ENCODE assay signal across 11 cellular contexts in genomic region chr19:18606281-18607221, GRCh38. TPM values are rescaled to one million over a fixed set of nuclear protein-coding genes. Genes with fewer than 3 reads are reported as not detected.
DNase-seq lines count a peak whose midpoint lies in the region; ATAC-seq, FAIRE-seq and TF ChIP-seq lines count a peak whose summit lies in the region.
"Had no signal": no experiment of that assay in that cellular context is flagged by ENCODE, and none has a peak within 500 bp of the region (broad histone marks: within the 10 kb centered on the region; RNA-seq: fewer than 3 reads in every experiment).

TSS of gene CRLF1 (minus strand) at chr19:18606799. CDS start at chr19:18606656, 143 bp downstream.

- no TSS peak for BruUV-seq in HepG2 (replicated peaks; lab: Mats Ljungman, UMichigan)

- WGBS in HepG2 (ENCODE audit: low lambda C conversion rate): 0% methylated on average over 5 of the region's 116 CpGs
- WGBS in right lobe of liver (ENCODE audit: insufficient coverage, low coverage, low lambda C conversion rate, missing lambda C conversion rate): 2% methylated on average over 13 of the region's 116 CpGs
- WGBS in H1 (ENCODE audit: extremely low coverage in 1 of 2, insufficient coverage in 1 of 2, insufficient read length in 1 of 2, insufficient replicate concordance in 2 of 2, low coverage in 1 of 2, low lambda C conversion rate in 2 of 2, missing lambda C conversion rate in 1 of 2), 2 experiments: 6% methylated on average over 16 of the region's 116 CpGs; no CpG with 5 or more reads in 1 of the 2 experiments
- WGBS in mesodermal cell (ENCODE audit: insufficient coverage in 2 of 2), 2 experiments: 1 to 2% methylated on average over 62 to 65 of the region's 116 CpGs

- FAIRE-seq in HepG2 (lab: Jason Lieb, UNC) (no peak), H1 (lab: Jason Lieb, UNC) (no peak)

- TF ChIP-seq CTCF in HepG2 (CRISPR knock-in tag; IDR thresholded peaks at IDR 0.05): no peak
- TF ChIP-seq CTCF in right lobe of liver (IDR thresholded peaks at IDR 0.05): no peak
- no peak for TF ChIP-seq CTCF in H1 (IDR thresholded peaks at IDR 0.05; ENCODE audit: control extremely low read depth in 1 of 3, insufficient read depth in 1 of 3, low read depth in 1 of 3, low read length in 3 of 3)

- no peak within 1 kb of the TSS for H3K4ac ChIP-seq in H1 (replicated peaks; ENCODE audit: insufficient read length, low read depth, low read length)

- H4K8ac ChIP-seq in H1 (ENCODE audit: extremely low read depth, insufficient read depth, low read length): peak within 1 kb of the TSS; percentile 35

- H3K79me2 ChIP-seq in HepG2 (ENCODE audit: insufficient read depth, low read length) (peaks cover 31% of the 10 kb centered on the region), H1 (ENCODE audit: control insufficient read depth in 1 of 2, insufficient read depth in 2 of 2, low read length in 2 of 2) (no peaks in the 10 kb centered on the region)

- H3K9ac ChIP-seq in HepG2 (ENCODE audit: insufficient read depth, low read depth, low read length) (peak within 1 kb of the TSS; percentile 80), H1 (replicated peaks in 1 of 4; ENCODE audit: extremely low read depth in 1 of 4, low read depth in 3 of 4, low read length in 3 of 4) (no peak within 1 kb of the TSS)

- H3K27me3 ChIP-seq in HepG2 (ENCODE audit: control insufficient read depth in 1 of 2, insufficient read depth in 2 of 2, low read length in 2 of 2) (no peaks in the 10 kb centered on the region; a peak in 1 of 5 replicates), right lobe of liver (peaks cover 0 to 41% of the 10 kb centered on the region in 2 donors), H1 (replicated peaks in 1 of 4; ENCODE audit: control insufficient read depth in 3 of 4, extremely low read depth in 1 of 4, insufficient read depth in 3 of 4, low read length in 3 of 4) (peaks cover 74 to 95% (median 95%) of the 10 kb centered on the region in 4 experiments)

- no peak within 1 kb of the TSS for H2BK5ac ChIP-seq in H1 (ENCODE audit: low read depth, low read length)

- peak within 1 kb of the TSS; percentile 97; the same call in 1 of the 2 replicates for H2BK15ac ChIP-seq in H1 (ENCODE audit: low read length)

- H2BK20ac ChIP-seq in H1 (ENCODE audit: low read length): no peak within 1 kb of the TSS; the same call in 1 of the 2 replicates

- TF ChIP-seq RAD21 in HepG2 (CRISPR knock-in tag; IDR thresholded peaks at IDR 0.05): no peak
- TF ChIP-seq RAD21 in H1 (IDR thresholded peaks at IDR 0.05 in 1 of 2, conservative IDR thresholded peaks at IDR 0.05 in 1 of 2; ENCODE audit: low read depth in 2 of 2, low read length in 2 of 2): no peak

- H3K56ac ChIP-seq in H1 (replicated peaks; ENCODE audit: insufficient read length, low read depth, low read length): no peak within 1 kb of the TSS

- H3K23ac ChIP-seq in H1 (ENCODE audit: insufficient read length): no peak within 1 kb of the TSS

- intact Hi-C loops in HepG2 (cut with micrococcal nuclease; ENCODE audit: unreplicated experiment) (no loop called here), right lobe of liver (cut with DNase I) (no loop called here)

- peaks cover 26% of the 10 kb centered on the region for H4K20me1 ChIP-seq in HepG2 (ENCODE audit: insufficient read depth, low read length)
- H4K20me1 ChIP-seq in H1 (replicated peaks in 1 of 2; ENCODE audit: control insufficient read depth in 1 of 2, insufficient read depth in 2 of 2, low read length in 2 of 2): peaks cover 0 to 12% of the 10 kb centered on the region in 2 experiments

- peak within 1 kb of the TSS; percentile 48 for H3K18ac ChIP-seq in H1 (ENCODE audit: extremely low read depth, low read length)

- in situ Hi-C loops in HepG2 (cut with HindIII; ENCODE audit: extremely low pct_ligation_motif_present, low pct_unique_long_range_greater_than_20kb): no loop called here

- H3K23me2 ChIP-seq in H1 (ENCODE audit: low read depth, low read length): peaks cover 16% of the 10 kb centered on the region; the same call in 1 of the 2 replicates

- no peak within 1 kb of the TSS for H2BK120ac ChIP-seq in H1 (replicated peaks; ENCODE audit: low read depth, low read length)

- H3K4me3 ChIP-seq in HepG2 (replicated peaks in 1 of 3; ENCODE audit: insufficient read depth in 1 of 3, low read depth in 2 of 3, low read length in 3 of 3) (peak within 1 kb of the TSS; percentile 67 to 82 (median 82)), right lobe of liver (no peak within 1 kb of the TSS), H1 (ENCODE audit: extremely low read depth in 1 of 4, insufficient read depth in 2 of 4, low read depth in 3 of 4, low read length in 4 of 4) (peak within 1 kb of the TSS in 3 of 4 experiments; percentile 11 to 53 (median 17); a peak in 7 of 8 replicates), mesodermal cell (ENCODE audit: extremely low read depth, insufficient read depth, low read length, poor library complexity, severe bottlenecking) (peak within 1 kb of the TSS; percentile 32)

- no peak for TF ChIP-seq EP300 in HepG2 (IDR thresholded peaks at IDR 0.05; ENCODE audit: low read depth in 2 of 2, low read length in 2 of 2)
- TF ChIP-seq EP300 in HepG2 (CRISPR knock-in tag; IDR thresholded peaks at IDR 0.05; ENCODE audit: borderline replicate concordance): no peak
- TF ChIP-seq EP300 in H1 (IDR thresholded peaks at IDR 0.05; ENCODE audit: borderline replicate concordance in 1 of 2, low read depth in 2 of 2, low read length in 2 of 2): no peak

- POLR2A ChIA-PET in HepG2 (lab: Yijun Ruan, JAX) (interaction anchor here (1.0 to 1.2 kb wide), 2 partner anchors 16 to 17 kb away, joined by 3 to 4 read pairs; no protein-coding TSS in a partner anchor), H1 (lab: Charles Lee; ENCODE audit: partially characterized antibody) (interaction anchor here (0.7 to 1.4 kb wide), 3 partner anchors 17 to 29 kb away, joined by 3 to 4 read pairs (median 3); partner anchors contain the start of gene REX1BD)

- TF ChIP-seq POLR2A in HepG2 (IDR thresholded peaks at IDR 0.05; ENCODE audit: insufficient read depth in 1 of 2, low read depth in 2 of 2, low read length in 2 of 2): peak in 1 of 2 experiments; percentile 71; a peak in 2 of 4 replicates
- TF ChIP-seq POLR2A in right lobe of liver (IDR thresholded peaks at IDR 0.05): no peak
- TF ChIP-seq POLR2A in H1 (IDR thresholded peaks at IDR 0.05; ENCODE audit: control extremely low read depth in 1 of 2, low read depth in 2 of 2, low read length in 2 of 2): no peak

- CTCF ChIA-PET in HepG2 (lab: Yijun Ruan, JAX; ENCODE audit: low intra/inter-chr PET ratio, low total read pairs) (no interaction called here), H1 (lab: Charles Lee; ENCODE audit: partially characterized antibody) (interaction anchor here (0.7 to 1.1 kb wide), 2 partner anchors 17 to 18 kb away, joined by 3 read pairs; no protein-coding TSS in a partner anchor)

- H3K27ac ChIP-seq in HepG2 (ENCODE audit: extremely low read length, insufficient read depth, low read length) (peak within 1 kb of the TSS; percentile 68), right lobe of liver (no peak within 1 kb of the TSS), H1 (ENCODE audit: low read depth, low read length) (no peak within 1 kb of the TSS), mesodermal cell (ENCODE audit: low read depth, low read length, severe bottlenecking) (no peak within 1 kb of the TSS)
- H3K27ac ChIP-seq: neutrophil had no signal

- H3K9me3 ChIP-seq in HepG2 (ENCODE audit: low read length) (no peaks in the 10 kb centered on the region), right lobe of liver (no peaks in the 10 kb centered on the region), H1 (ENCODE audit: insufficient read depth in 2 of 2, low read depth in 1 of 2, low read length in 1 of 2) (no peaks in the 10 kb centered on the region), mesodermal cell (ENCODE audit: control insufficient read depth, low read length) (no peaks in the 10 kb centered on the region)
- H3K9me3 ChIP-seq: neutrophil had no signal

- H3K36me3 ChIP-seq in HepG2 (replicated peaks in 1 of 2; ENCODE audit: control insufficient read depth in 1 of 2, insufficient read depth in 2 of 2, low read length in 2 of 2): peaks cover 5 to 6% of the 10 kb centered on the region in 2 experiments; a peak in 3 of 5 replicates
- H3K36me3 ChIP-seq in right lobe of liver: no peaks in the 10 kb centered on the region
- peaks cover 0 to 14% (median 0%) of the 10 kb centered on the region in 4 experiments; a peak in 1 of 8 replicates for H3K36me3 ChIP-seq in H1 (ENCODE audit: control insufficient read depth in 2 of 4, insufficient read depth in 4 of 4, low read length in 3 of 4)
- peaks cover 3% of the 10 kb centered on the region for H3K36me3 ChIP-seq in mesodermal cell (ENCODE audit: control insufficient read depth, insufficient read depth, low read length)
- H3K36me3 ChIP-seq: neutrophil had no signal

- no peak for ATAC-seq in HepG2
- no peak for ATAC-seq in right lobe of liver
- no peak for ATAC-seq in HG03460 (IDR thresholded peaks at IDR 0.05; ENCODE audit: unreplicated experiment)
- no peak for ATAC-seq in HG03432 (IDR thresholded peaks at IDR 0.05; ENCODE audit: unreplicated experiment)

- no peak within 1 kb of the TSS for H3K14ac ChIP-seq in H1 (ENCODE audit: insufficient read length)

- H2AFZ ChIP-seq in HepG2 (ENCODE audit: low read length) (no peak within 1 kb of the TSS), H1 (ENCODE audit: low read length) (no peak within 1 kb of the TSS)

- no peak within 1 kb of the TSS for H4K91ac ChIP-seq in H1 (replicated peaks; ENCODE audit: insufficient read length, low read length)

- H3K4me2 ChIP-seq in HepG2 (ENCODE audit: low read depth, low read length): peak within 1 kb of the TSS; percentile 91
- peak within 1 kb of the TSS; percentile 64 to 65 for H3K4me2 ChIP-seq in H1 (ENCODE audit: insufficient read depth in 1 of 2, low read depth in 2 of 2, low read length in 2 of 2)

- H2AK5ac ChIP-seq in H1 (ENCODE audit: low read depth, low read length): 0 out of 2 replicates have a peak within 1 kb of the TSS, but pooled peaks have one; percentile 60

- peak; percentile 39 for DNase-seq in HepG2 (ENCODE audit: low spot score)
- no peak for DNase-seq in right lobe of liver
- DNase-seq in H1 (ENCODE audit: low read depth in 1 of 2, low spot score in 2 of 2): no peak
- DNase-seq in NCI-H1930 (lab: John Stamatoyannopoulos, UW): no peak
- DNase-seq in NCI-H345 (lab: John Stamatoyannopoulos, UW): no peak
- DNase-seq: activated T-cell treated with anti-CD3 and anti-CD28 coated beads, Interleukin-2, amount 50 U/mL, for 48 hours; stimulated activated CD8-positive, alpha-beta memory T cell treated with anti-CD3 and anti-CD28 coated beads, Interleukin-4, amount 100 ng/mL, for 48 hours had no signal

- peak within 1 kb of the TSS; percentile 96; the same call in 1 of the 2 replicates for H2BK12ac ChIP-seq in H1 (ENCODE audit: low read depth, low read length)

- no peaks in the 10 kb centered on the region for H3K79me1 ChIP-seq in H1 (ENCODE audit: low read depth, low read length)

- H3K4me1 ChIP-seq in HepG2 (ENCODE audit: insufficient read depth, low read length) (peaks cover 61% of the 10 kb centered on the region), right lobe of liver (peaks cover 0 to 4% (median 0%) of the 10 kb centered on the region in 4 donors), H1 (replicated peaks in 1 of 4; ENCODE audit: control insufficient read depth in 3 of 4, insufficient read depth in 4 of 4, low read length in 3 of 4) (peaks cover 32 to 48% (median 40%) of the 10 kb centered on the region in 4 experiments), mesodermal cell (ENCODE audit: control insufficient read depth, insufficient read depth, low read length, poor library complexity, severe bottlenecking) (peaks cover 41% of the 10 kb centered on the region)

- H4K5ac ChIP-seq in H1 (ENCODE audit: insufficient read length, low read depth, low read length): no peak within 1 kb of the TSS

RNA-seq across cellular contexts. Expression of gene CRLF1, which starts in this region (rescaled TPM):
- total RNA-seq in HepG2 (2016; rRNA removed; fragmentation: Illumina TruSeq; extraction: Trizol) (105 and 217 TPM in 2 replicates), right lobe of liver (1 to 10 TPM in 2 of 6 experiments, under 1 TPM in 1, not detected in 3; 0.27 to 2.9 (median 1.2) TPM)
- total RNA-seq in HepG2 (2016; cell fraction: cytosol; rRNA removed; fragmentation: Illumina TruSeq; extraction: Trizol; ENCODE audit: low read depth): 96.8 and 118 TPM in 2 replicates
- 97.5 and 221 TPM in 2 replicates for total RNA-seq in HepG2 (2016; cell fraction: insoluble cytoplasmic fraction; rRNA removed; fragmentation: Illumina TruSeq; extraction: Trizol)
- 191 and 193 TPM in 2 replicates for total RNA-seq in HepG2 (2016; cell fraction: membrane; rRNA removed; fragmentation: Illumina TruSeq; extraction: Trizol)
- 219 and 265 TPM in 2 replicates for total RNA-seq in HepG2 (2016; cell fraction: nucleus; rRNA removed; fragmentation: Illumina TruSeq; extraction: Trizol)
- polyA plus RNA-seq in HepG2 (2011; rRNA removed) (296 and 337 TPM in 2 replicates), H1 (2011; rRNA removed) (7.2 and 19.2 TPM in 2 replicates)
- polyA plus RNA-seq in HepG2 (2011; cell fraction: cytosol; rRNA removed): 347 and 628 TPM in 2 replicates
- polyA plus RNA-seq in HepG2 (2011; cell fraction: nucleus; rRNA removed): 244 and 327 TPM in 2 replicates
- 231 and 373 TPM in 2 replicates for polyA plus RNA-seq in HepG2 (2012)
- polyA plus RNA-seq in HepG2 (2016; cell fraction: cytosol; fragmentation: Illumina TruSeq; extraction: Trizol; ENCODE audit: low read depth): 150 and 176 TPM in 2 replicates
- 122 and 154 TPM in 2 replicates for polyA plus RNA-seq in HepG2 (2016; cell fraction: insoluble cytoplasmic fraction; fragmentation: Illumina TruSeq; extraction: Trizol; ENCODE audit: low read depth)
- polyA plus RNA-seq in HepG2 (2016; cell fraction: membrane; fragmentation: Illumina TruSeq; extraction: Trizol; ENCODE audit: low read depth): 207 and 208 TPM in 2 replicates
- 462 and 526 TPM in 2 replicates for polyA plus RNA-seq in HepG2 (2016; cell fraction: nucleus; fragmentation: Illumina TruSeq; extraction: Trizol; ENCODE audit: insufficient read depth, low read depth)
- 0.47 and 301 TPM in 2 replicates for polyA minus RNA-seq in HepG2 (2011; rRNA and poly(A)+ RNA removed; ENCODE audit: low replicate concordance)
- 303 and 346 TPM in 2 replicates for polyA minus RNA-seq in HepG2 (2011; cell fraction: cytosol; rRNA and poly(A)+ RNA removed)
- polyA minus RNA-seq in HepG2 (2011; cell fraction: nucleus; rRNA and poly(A)+ RNA removed): 45.4 and 52.2 TPM in 2 replicates
- total RNA-seq in H1 (2021; fragmentation: NEBNext Ultra II Directional; extraction: Animal tissue kit (Norgen Biotek cat#: 25700)): 9.5 and 10.3 TPM in 2 replicates
- polyA plus RNA-seq in H1 (2011; cell fraction: cytosol; rRNA removed): 10.3 TPM
- 15.8 TPM for polyA plus RNA-seq in H1 (2011; cell fraction: nucleus; rRNA removed)
- 5.8 to 11.1 TPM (median 9.9 TPM) in 4 replicates for polyA plus RNA-seq in H1 (2012, experiment 1 of 2)
- polyA plus RNA-seq in H1 (2012, experiment 2 of 2): 10.1 TPM
- polyA plus RNA-seq in H1 (2013, experiment 1 of 2): 46.8 TPM
- 48.9 TPM for polyA plus RNA-seq in H1 (2013, experiment 2 of 2)
- polyA minus RNA-seq in H1 (2011; rRNA and poly(A)+ RNA removed): 0.68 and 2.1 TPM in 2 replicates
- 7.1 TPM for polyA minus RNA-seq in H1 (2011; cell fraction: cytosol; rRNA and poly(A)+ RNA removed)
- polyA minus RNA-seq in H1 (2011; cell fraction: nucleus; rRNA and poly(A)+ RNA removed): 2.5 TPM
- polyA plus RNA-seq in mesodermal cell (2013, experiment 1 of 2): 75.5 TPM
- 53.2 TPM for polyA plus RNA-seq in mesodermal cell (2013, experiment 2 of 2)

Comparison
In these comparisons a context has a peak if more than half of its experiments do, and no peak if none do; other contexts are left out.
1. H3K4me3 ChIP-seq: peak in HepG2 (3 of 3), H1 (3 of 4) and mesodermal cell (single experiment); none in right lobe of liver (0 of 3).
2. Of the 41 proteins assayed by ChIP-seq in both HepG2 and H1: peak only in HepG2: MAX and SIN3A; only in H1: RNF2 and SUZ12; in both: none; in neither: 36; mixed calls (peak in some experiments, not most) for 1.